In the genomic region with DNA sequence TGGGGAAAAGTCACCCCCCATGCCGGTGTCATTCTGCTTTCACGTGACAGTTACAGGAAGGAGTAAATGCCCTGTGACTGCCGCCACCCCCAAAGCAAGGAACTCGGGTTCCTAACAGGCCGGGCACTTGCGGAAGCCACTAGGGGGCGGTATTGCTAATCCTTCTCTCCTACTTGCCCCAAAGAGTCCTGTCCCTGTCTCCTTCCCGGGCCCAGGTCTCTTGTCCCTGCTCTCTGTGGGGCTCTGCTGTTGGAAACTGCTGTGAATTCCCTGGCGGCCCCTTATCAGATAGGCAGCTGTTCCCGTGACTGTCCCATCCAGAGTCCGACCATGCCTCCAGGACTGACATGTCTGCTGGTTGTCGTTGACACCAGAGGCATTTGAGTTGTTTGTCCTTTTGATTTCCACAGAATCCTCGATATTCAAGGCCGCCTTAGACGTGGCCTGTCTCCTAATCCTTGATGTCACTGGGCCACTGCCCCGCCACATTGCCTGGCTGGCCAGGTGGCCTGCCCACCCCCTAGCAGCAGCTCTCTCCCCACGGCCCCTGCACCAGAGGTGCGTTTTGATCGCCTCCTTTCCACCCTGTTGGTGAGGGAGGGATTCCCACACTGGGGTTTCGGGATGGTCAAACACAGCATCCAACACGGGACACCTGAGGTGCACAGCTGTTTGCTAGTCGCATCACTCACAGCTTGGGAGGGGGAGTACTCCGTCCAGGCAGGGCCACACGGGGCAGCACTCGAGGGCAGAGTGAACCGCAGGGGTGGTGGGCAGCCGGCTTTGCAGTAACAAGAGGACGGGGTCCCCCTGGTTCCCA, we compare ENCODE assay signal across 8 cellular contexts. TPM values are rescaled to one million over a fixed set of nuclear protein-coding genes. Genes with fewer than 3 reads are reported as not detected.
A peak's percentile ranks its signal among the peaks of the same experiment; 100 is the strongest.
DNase-seq lines count a peak whose midpoint lies in the region; ATAC-seq and TF ChIP-seq lines count a peak whose summit lies in the region.

No MANE protein-coding gene starts in this region.

- H3K27ac ChIP-seq in cardiac muscle cell, result no peak overlapping the region

- H3K36me3 ChIP-seq in cardiac muscle cell, result no peaks in the 10 kb centered on the region

- H3K4me1 ChIP-seq in cardiac muscle cell (ENCODE audit: low read depth), result no peaks in the 10 kb centered on the region

- H3K27me3 ChIP-seq in cardiac muscle cell, result no peaks in the 10 kb centered on the region

- in situ Hi-C loops in ACHN (cut with HindIII; ENCODE audit: low pct_ligation_motif_present, low pct_unique_long_range_greater_than_20kb, low sequenced_read_pairs), result no loop called here

- peak; percentile 84 for TF ChIP-seq CTCF in cardiac muscle cell (IDR thresholded peaks at IDR 0.05; ENCODE audit: low read depth, low read length)

- ATAC-seq in GM21529 (IDR thresholded peaks at IDR 0.05; ENCODE audit: unreplicated experiment), result no peak

- no peaks in the 10 kb centered on the region for H3K9me3 ChIP-seq in cardiac muscle cell (ENCODE audit: low read depth)

- DNase-seq in ACHN (peak; percentile 64), GDM1 (lab: John Stamatoyannopoulos, UW) (peak; percentile 6), NCI-H1694 treated with DMSO at 0.1 percent for 48 hours (lab: John Stamatoyannopoulos, UW) (peak; percentile 27), cardiac muscle cell (ENCODE audit: low read depth in 1 of 2, low spot score in 1 of 2) (peak; percentile 74 to 76), skeletal muscle cell (ENCODE audit: low read depth) (peak; percentile 3), dedifferentiated amniotic fluid mesenchymal stem cell (ENCODE audit: extremely low spot score) (no peak)
- peak; percentile 61 for DNase-seq in activated CD8-positive, alpha-beta memory T cell treated with anti-CD3 and anti-CD28 coated beads for 24 hours

- H3K4me3 ChIP-seq in cardiac muscle cell (no peak overlapping the region), skeletal muscle cell (ENCODE audit: low read depth, low read length) (no peak overlapping the region)

RNA-seq across cellular contexts. Expression of a gene that starts 37.3 kb away (rescaled TPM):
- total RNA-seq in cardiac muscle cell, result 2.6 and 3.1 TPM in 2 replicates
- 2.4 and 5.0 TPM in 2 replicates for polyA plus RNA-seq in cardiac muscle cell

RNA-seq across cellular contexts. Expression of a gene that starts 57.4 kb away (rescaled TPM):
- not detected in 2 replicates for total RNA-seq in cardiac muscle cell
- not detected in 2 replicates for polyA plus RNA-seq in cardiac muscle cell
